Comparison of ENCODE assay signal across 22 cellular contexts in genomic region chr1:202031796-202032195, GRCh38. TPM values are rescaled to one million over a fixed set of nuclear protein-coding genes. Genes with fewer than 3 reads are reported as not detected.
DNase-seq lines count a peak whose midpoint lies in the region; ATAC-seq and TF ChIP-seq lines count a peak whose summit lies in the region.
"Had no signal": no experiment of that assay in that cellular context is flagged by ENCODE, and none has a peak within 500 bp of the region (broad histone marks: within the 10 kb centered on the region; RNA-seq: fewer than 3 reads in every experiment).

No MANE protein-coding gene starts in this region.

- peak overlapping the region in 2 of 3 experiments; percentile 4 to 52; a peak in 1 of 7 replicates for H3K27ac Mint-ChIP-seq in H9
- no peak overlapping the region for H3K27ac Mint-ChIP-seq in CD8-positive, alpha-beta T cell

- no peak overlapping the region for H3K23ac ChIP-seq in H9 (ENCODE audit: insufficient read length, low read depth, low read length)

- no peak for DNase-seq in H9
- no peak for DNase-seq in breast epithelium (ENCODE audit: low spot score in 2 of 2)
- DNase-seq in right lobe of liver, result no peak
- DNase-seq in transverse colon, result no peak
- no peak for DNase-seq in head of caudate nucleus
- no peak for DNase-seq in DMS 273 treated with DMSO at 0.1 percent for 48 hours (lab: John Stamatoyannopoulos, UW)
- no peak for DNase-seq in HuH-7.5 (ENCODE audit: low spot score)
- DNase-seq in CD8-positive, alpha-beta T cell, result no peak
- DNase-seq: CD8-positive, alpha-beta memory T cell; EL; GF-D8; KG1; NCI-H1105; NCI-H2029; NCI-H345; NCI-H524; NCI-H774; NK-92 treated with Interleukin-12 subunit alpha and Interleukin-12 subunit beta, amount 100 ng/mL, for 24 hours; Peyer's patch had no signal

- H3K9me3 ChIP-seq in H9 (ENCODE audit: control insufficient read depth, low read depth, low read length) (no peaks in the 10 kb centered on the region), breast epithelium (no peaks in the 10 kb centered on the region), right lobe of liver (no peaks in the 10 kb centered on the region), transverse colon (no peaks in the 10 kb centered on the region)
- no peaks in the 10 kb centered on the region for H3K9me3 ChIP-seq in CD8-positive, alpha-beta T cell (ENCODE audit: low read length)
- H3K9me3 ChIP-seq: BLaER1 treated with 17β-estradiol and CSF1 and Interleukin-3, amounts not matched to agents 10 nM and 100 nM; Peyer's patch; SJSA1 had no signal

- no peaks in the 10 kb centered on the region for H3K23me2 ChIP-seq in H9 (ENCODE audit: insufficient read length, low read depth, low read length, poor library complexity, severe bottlenecking)

- peak; percentile 58 to 63 (median 60) for ATAC-seq in right lobe of liver
- no peak for ATAC-seq in CD8-positive, alpha-beta T cell

- no peaks in the 10 kb centered on the region for H3K36me3 ChIP-seq in breast epithelium
- no peaks in the 10 kb centered on the region for H3K36me3 ChIP-seq in right lobe of liver
- H3K36me3 ChIP-seq in transverse colon, result no peaks in the 10 kb centered on the region
- H3K36me3 ChIP-seq in CD8-positive, alpha-beta T cell (ENCODE audit: insufficient read depth, low read length), result no peaks in the 10 kb centered on the region
- H3K36me3 ChIP-seq: BLaER1 treated with 17β-estradiol and CSF1 and Interleukin-3, amounts not matched to agents 10 nM and 100 nM; Peyer's patch; SJSA1 had no signal

- no peak overlapping the region for H3K14ac ChIP-seq in H9 (ENCODE audit: insufficient read depth, low read length)

- H4K8ac ChIP-seq in H9 (replicated peaks; ENCODE audit: insufficient read length, low read depth, low read length), result no peak overlapping the region

- no peak overlapping the region for H3K56ac ChIP-seq in H9 (ENCODE audit: insufficient read length, low read depth, low read length)

- H3K9me3 Mint-ChIP-seq in H9, result peaks cover 0 to 3% of the 10 kb centered on the region in 2 experiments; a peak in 2 of 5 replicates
- H3K9me3 Mint-ChIP-seq in CD8-positive, alpha-beta T cell, result no peaks in the 10 kb centered on the region
- H3K9me3 Mint-ChIP-seq: CD8-positive, alpha-beta memory T cell had no signal

- no peak overlapping the region for H3K18ac ChIP-seq in H9 (ENCODE audit: insufficient read length, low read depth, low read length)

- no peak overlapping the region for H2BK15ac ChIP-seq in H9 (ENCODE audit: low read depth, low read length)

- no peak overlapping the region for H3K4me2 ChIP-seq in H9 (ENCODE audit: insufficient read depth, insufficient read length, low read length)
- H3K4me2 ChIP-seq: BLaER1 treated with 17β-estradiol and CSF1 and Interleukin-3, amounts not matched to agents 10 nM and 100 nM had no signal

- no peak overlapping the region for H2BK12ac ChIP-seq in H9 (ENCODE audit: insufficient read length, low read depth, low read length)

- TF ChIP-seq CTCF in H9 (conservative IDR thresholded peaks at IDR 0.05) (no peak), breast epithelium (IDR thresholded peaks at IDR 0.05) (no peak), right lobe of liver (IDR thresholded peaks at IDR 0.05) (no peak), transverse colon (IDR thresholded peaks at IDR 0.05) (no peak)
- no peak for TF ChIP-seq CTCF in CD8-positive, alpha-beta T cell (IDR thresholded peaks at IDR 0.05)

- TF ChIP-seq EP300 in transverse colon (IDR thresholded peaks at IDR 0.05; ENCODE audit: low read depth), result no peak

- no peak overlapping the region for H2AFZ ChIP-seq in H9 (ENCODE audit: low read length)

- no peak overlapping the region for H2BK20ac ChIP-seq in H9 (ENCODE audit: low read depth, low read length, poor library complexity, severe bottlenecking)

- H4K20me1 ChIP-seq in H9 (ENCODE audit: control insufficient read depth, insufficient read depth, insufficient read length), result no peaks in the 10 kb centered on the region
- H4K20me1 ChIP-seq: BLaER1 treated with 17β-estradiol and CSF1 and Interleukin-3, amounts not matched to agents 10 nM and 100 nM had no signal

- H2BK120ac ChIP-seq in H9 (ENCODE audit: low read depth, low read length, poor library complexity, severe bottlenecking), result no peak overlapping the region

- no peak overlapping the region for H2AK5ac ChIP-seq in H9 (ENCODE audit: insufficient read length, low read length)

- in situ Hi-C loops in transverse colon (cut with MboI; ENCODE audit: low pct_ligation_motif_present in 1 of 4, low pct_unique_long_range_greater_than_20kb in 1 of 4, low sequenced_read_pairs in 3 of 4), result no loop called here

- H3T11ph ChIP-seq in H9 (ENCODE audit: low read length), result no peak overlapping the region

- peaks cover 5 to 10% of the 10 kb centered on the region in 2 experiments for H3K4me1 Mint-ChIP-seq in H9
- no peaks in the 10 kb centered on the region for H3K4me1 Mint-ChIP-seq in CD8-positive, alpha-beta T cell (ENCODE audit: low read depth)
- H3K4me1 Mint-ChIP-seq: CD8-positive, alpha-beta memory T cell had no signal

- no peak overlapping the region for H2BK5ac ChIP-seq in H9 (ENCODE audit: insufficient read length, low read length)

- POLR2A ChIA-PET in CD8-positive, alpha-beta T cell (lab: Charles Lee), result no interaction called here

- H3K36me3 Mint-ChIP-seq in H9 (ENCODE audit: insufficient read depth in 1 of 3, low read depth in 3 of 3), result peaks cover 0 to 4% (median 0%) of the 10 kb centered on the region in 3 experiments; a peak in 1 of 7 replicates
- H3K36me3 Mint-ChIP-seq in CD8-positive, alpha-beta T cell, result no peaks in the 10 kb centered on the region
- H3K36me3 Mint-ChIP-seq: CD8-positive, alpha-beta memory T cell had no signal

- intact Hi-C loops in breast epithelium (cut with DNase I; ENCODE audit: low total_unique reads) (no loop called here), right lobe of liver (cut with DNase I) (no loop called here), transverse colon (cut with DNase I; ENCODE audit: low total_unique reads) (no loop called here), head of caudate nucleus (cut with DNase I) (no loop called here)
- intact Hi-C loops in CD8-positive, alpha-beta T cell (cut with DNase I, micrococcal nuclease), result no loop called here

- no peaks in the 10 kb centered on the region for H3K27me3 ChIP-seq in H9 (ENCODE audit: insufficient read depth, low read length)
- no peaks in the 10 kb centered on the region for H3K27me3 ChIP-seq in breast epithelium
- H3K27me3 ChIP-seq in right lobe of liver, result no peaks in the 10 kb centered on the region
- H3K27me3 ChIP-seq in transverse colon, result no peaks in the 10 kb centered on the region
- no peaks in the 10 kb centered on the region for H3K27me3 ChIP-seq in CD8-positive, alpha-beta T cell (ENCODE audit: insufficient read depth, low read length)
- H3K27me3 ChIP-seq: BLaER1 treated with 17β-estradiol and CSF1 and Interleukin-3, amounts not matched to agents 10 nM and 100 nM; Peyer's patch; SJSA1 had no signal

- H3K4me3 ChIP-seq in breast epithelium (no peak overlapping the region), right lobe of liver (no peak overlapping the region), transverse colon (no peak overlapping the region)
- no peak overlapping the region for H3K4me3 ChIP-seq in CD8-positive, alpha-beta T cell (ENCODE audit: low read depth, low read length)
- H3K4me3 ChIP-seq: BLaER1 treated with 17β-estradiol and CSF1 and Interleukin-3, amounts not matched to agents 10 nM and 100 nM; Peyer's patch; SJSA1 had no signal

- no peaks in the 10 kb centered on the region for H3K79me2 ChIP-seq in H9 (ENCODE audit: insufficient read depth, low read length)

- H3K27ac ChIP-seq in H9 (ENCODE audit: insufficient read length, low read depth, low read length) (no peak overlapping the region), breast epithelium (peak overlapping the region; percentile 74 to 82), right lobe of liver (peak overlapping the region; percentile 35 to 76 (median 58)), transverse colon (peak overlapping the region; percentile 0 to 37 (median 9))
- no peak overlapping the region for H3K27ac ChIP-seq in CD8-positive, alpha-beta T cell (ENCODE audit: low read depth, low read length)
- H3K27ac ChIP-seq: BLaER1 treated with 17β-estradiol and CSF1 and Interleukin-3, amounts not matched to agents 10 nM and 100 nM; HL-60; SJSA1 had no signal

- H3K4ac ChIP-seq in H9 (ENCODE audit: low read depth, low read length), result no peak overlapping the region

- H3K4me1 ChIP-seq in H9 (ENCODE audit: insufficient read depth, low read length) (no peaks in the 10 kb centered on the region; the same call in 1 of the 2 replicates), breast epithelium (peaks cover 0 to 5% of the 10 kb centered on the region in 2 donors), right lobe of liver (peaks cover 0 to 38% (median 11%) of the 10 kb centered on the region in 4 donors), transverse colon (peaks cover 8 to 31% (median 14%) of the 10 kb centered on the region in 4 donors)
- H3K4me1 ChIP-seq in CD8-positive, alpha-beta T cell (ENCODE audit: insufficient read depth, low read length), result no peaks in the 10 kb centered on the region

- no peak overlapping the region for H4K91ac ChIP-seq in H9 (ENCODE audit: insufficient read length, low read depth, low read length)

- no peaks in the 10 kb centered on the region for H3K79me1 ChIP-seq in H9 (ENCODE audit: insufficient read depth, low read depth, low read length, poor library complexity, severe bottlenecking)

- no peaks in the 10 kb centered on the region for H3K27me3 Mint-ChIP-seq in H9 (ENCODE audit: low read depth)
- peaks cover 8% of the 10 kb centered on the region for H3K27me3 Mint-ChIP-seq in CD8-positive, alpha-beta T cell (ENCODE audit: low read depth)

- no peak overlapping the region for H3K4me3 Mint-ChIP-seq in H9
- no peak overlapping the region for H3K4me3 Mint-ChIP-seq in CD8-positive, alpha-beta T cell
- H3K4me3 Mint-ChIP-seq: CD8-positive, alpha-beta memory T cell had no signal

- no peak overlapping the region for H3K9ac ChIP-seq in H9 (ENCODE audit: extremely low read depth, insufficient read length, low read length)
- H3K9ac ChIP-seq: BLaER1 treated with 17β-estradiol and CSF1 and Interleukin-3, amounts not matched to agents 10 nM and 100 nM had no signal

- no peak overlapping the region for H4K5ac ChIP-seq in H9 (ENCODE audit: insufficient read length, low read depth, low read length)

- TF ChIP-seq POLR2A in breast epithelium (IDR thresholded peaks at IDR 0.05), result no peak
- no peak for TF ChIP-seq POLR2A in right lobe of liver (IDR thresholded peaks at IDR 0.05)
- TF ChIP-seq POLR2A in transverse colon (IDR thresholded peaks at IDR 0.05), result no peak

- CTCF ChIA-PET in CD8-positive, alpha-beta T cell (lab: Charles Lee), result no interaction called here

- WGBS in H9 (ENCODE audit: extremely low coverage, insufficient read length, low lambda C conversion rate), result no CpG with 5 or more reads among the region's 4 CpGs
- 33% methylated on average over 4 of the region's 4 CpGs for WGBS in right lobe of liver (ENCODE audit: insufficient coverage, low coverage, low lambda C conversion rate, missing lambda C conversion rate)
- 66 to 80% methylated on average over 1 to 4 of the region's 4 CpGs for WGBS in transverse colon (ENCODE audit: low coverage in 1 of 2), 2 donors

RNA-seq across cellular contexts. Expression of gene ELF3, which starts 21.4 kb away (rescaled TPM):
- 9.1 and 10.4 TPM in 2 replicates for total RNA-seq in H9 (2021)
- 1,000 to 10,000 TPM in 1 of 3 donors, 100 to 1,000 TPM in 1, 1 to 10 TPM in 1; 1.3 to 1,061 (median 367) TPM for total RNA-seq in breast epithelium
- 100 to 1,000 TPM in 1 of 6 experiments, 10 to 100 TPM in 5; 12.6 to 266 (median 57.8) TPM for total RNA-seq in right lobe of liver
- 1,000 to 10,000 TPM in 1 of 4 donors, 100 to 1,000 TPM in 3; 581 to 1,486 (median 902) TPM for total RNA-seq in transverse colon
- total RNA-seq in CD8-positive, alpha-beta T cell, result 1 to 10 TPM; 1.1 to 1.5 TPM

RNA-seq across cellular contexts. Expression of gene RNPEP, which starts 49.3 kb away (rescaled TPM):
- total RNA-seq in H9 (2021) (49.2 and 49.9 TPM in 2 replicates), breast epithelium (10 to 100 TPM; 43.0 to 66.7 (median 57.4) TPM), right lobe of liver (10 to 100 TPM; 28.9 to 51.5 (median 41.3) TPM), transverse colon (100 to 1,000 TPM; 118 to 285 (median 184) TPM)
- total RNA-seq in CD8-positive, alpha-beta T cell, result 10 to 100 TPM; 16.8 to 21.1 TPM

Comparison
In these comparisons a context has a peak if more than half of its experiments do, and no peak if none do; other contexts are left out.
1. H3K27ac ChIP-seq: peak in breast epithelium (2 of 2), right lobe of liver (3 of 3) and transverse colon (4 of 4); none in H9 (single experiment) and CD8-positive, alpha-beta T cell (single experiment).